1 cellular context compared by ENCODE assay signal in the genomic region with DNA sequence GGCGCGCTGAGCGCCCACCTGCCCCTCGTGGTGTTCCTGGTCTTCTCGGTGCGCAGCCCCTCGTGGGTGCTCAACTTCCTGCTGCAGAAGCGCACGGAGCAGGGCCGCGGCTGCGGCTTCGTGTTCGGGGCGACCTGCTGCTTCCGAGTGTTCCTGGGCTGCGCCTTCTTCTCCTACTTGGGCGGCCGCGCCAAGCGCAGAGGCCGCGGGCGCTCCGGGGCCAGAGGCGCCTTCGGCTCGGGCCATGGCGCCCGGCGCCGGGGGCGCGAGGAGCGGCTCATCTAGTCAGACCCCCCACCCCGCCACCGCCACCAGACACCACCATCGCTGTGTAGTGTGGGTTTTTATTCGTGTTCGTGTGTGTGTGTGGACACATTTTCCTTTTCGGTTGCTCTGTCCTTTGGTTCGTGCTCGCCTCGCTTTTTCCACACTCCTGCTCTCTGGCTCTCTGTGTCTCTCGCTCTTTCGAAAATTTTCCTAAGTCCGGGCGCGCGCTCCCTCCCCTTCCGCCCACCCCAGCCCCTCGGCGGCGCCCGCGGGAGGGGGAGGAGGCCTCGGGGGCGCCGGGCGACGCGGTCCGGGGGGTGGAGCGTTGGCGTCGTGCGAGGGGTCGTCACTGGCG.
TF ChIP-seq lines count a peak whose summit lies in the region.

No MANE protein-coding gene starts in this region.

TF ChIP-seq in HepG2, 621 proteins besides CTCF, POLR2A, EP300 and RAD21 (continued from another document and continues in another):
- TF ChIP-seq, protein P1, sequence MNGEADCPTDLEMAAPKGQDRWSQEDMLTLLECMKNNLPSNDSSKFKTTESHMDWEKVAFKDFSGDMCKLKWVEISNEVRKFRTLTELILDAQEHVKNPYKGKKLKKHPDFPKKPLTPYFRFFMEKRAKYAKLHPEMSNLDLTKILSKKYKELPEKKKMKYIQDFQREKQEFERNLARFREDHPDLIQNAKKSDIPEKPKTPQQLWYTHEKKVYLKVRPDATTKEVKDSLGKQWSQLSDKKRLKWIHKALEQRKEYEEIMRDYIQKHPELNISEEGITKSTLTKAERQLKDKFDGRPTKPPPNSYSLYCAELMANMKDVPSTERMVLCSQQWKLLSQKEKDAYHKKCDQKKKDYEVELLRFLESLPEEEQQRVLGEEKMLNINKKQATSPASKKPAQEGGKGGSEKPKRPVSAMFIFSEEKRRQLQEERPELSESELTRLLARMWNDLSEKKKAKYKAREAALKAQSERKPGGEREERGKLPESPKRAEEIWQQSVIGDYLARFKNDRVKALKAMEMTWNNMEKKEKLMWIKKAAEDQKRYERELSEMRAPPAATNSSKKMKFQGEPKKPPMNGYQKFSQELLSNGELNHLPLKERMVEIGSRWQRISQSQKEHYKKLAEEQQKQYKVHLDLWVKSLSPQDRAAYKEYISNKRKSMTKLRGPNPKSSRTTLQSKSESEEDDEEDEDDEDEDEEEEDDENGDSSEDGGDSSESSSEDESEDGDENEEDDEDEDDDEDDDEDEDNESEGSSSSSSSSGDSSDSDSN (CRISPR knock-in tag; IDR thresholded peaks at IDR 0.05), result peak; percentile 74; the same call in 1 of the 2 replicates
- TF ChIP-seq RBAK (CRISPR knock-in tag; IDR thresholded peaks at IDR 0.05) (no peak), ZNF878 (CRISPR knock-in tag; IDR thresholded peaks at IDR 0.05) (no peak), RXRB (CRISPR knock-in tag; IDR thresholded peaks at IDR 0.05; ENCODE audit: borderline replicate concordance) (peak; percentile 55), ZFP41 (CRISPR knock-in tag; IDR thresholded peaks at IDR 0.05; ENCODE audit: borderline replicate concordance) (peak; percentile 46; the same call in 1 of the 2 replicates), NFYB (CRISPR knock-in tag; IDR thresholded peaks at IDR 0.05) (no peak), MIER3 (CRISPR knock-in tag; IDR thresholded peaks at IDR 0.05; ENCODE audit: borderline replicate concordance) (0 out of 2 replicates have a peak, but pooled peaks have one; percentile 28), ASH2L (IDR thresholded peaks at IDR 0.05; ENCODE audit: insufficient read length, low read depth, low read length) (peak; percentile 72), NR2C2 (CRISPR knock-in tag; IDR thresholded peaks at IDR 0.05; ENCODE audit: borderline replicate concordance) (peak; percentile 45), YEATS4 (CRISPR knock-in tag; IDR thresholded peaks at IDR 0.05; ENCODE audit: borderline replicate concordance) (peak; percentile 69), ZNF484 (CRISPR knock-in tag; IDR thresholded peaks at IDR 0.05; ENCODE audit: borderline replicate concordance, low read depth) (no peak), MBD4 (IDR thresholded peaks at IDR 0.05; ENCODE audit: borderline replicate concordance, low read length) (no peak), JUND (CRISPR knock-in tag; IDR thresholded peaks at IDR 0.05) (no peak), GFI1 (CRISPR knock-in tag; IDR thresholded peaks at IDR 0.05; ENCODE audit: borderline replicate concordance) (0 out of 2 replicates have a peak, but pooled peaks have one; percentile 26), TMF1 (CRISPR knock-in tag; IDR thresholded peaks at IDR 0.05; ENCODE audit: low read depth) (peak; percentile 88), HOXA5 (CRISPR knock-in tag; IDR thresholded peaks at IDR 0.05) (peak; percentile 45; the same call in 1 of the 2 replicates), ATF7 (IDR thresholded peaks at IDR 0.05) (no peak), ATF7 (CRISPR knock-in tag; IDR thresholded peaks at IDR 0.05) (peak; percentile 59; the same call in 1 of the 2 replicates), ZNF577 (CRISPR knock-in tag; IDR thresholded peaks at IDR 0.05; ENCODE audit: borderline replicate concordance, low read depth) (0 out of 2 replicates have a peak, but pooled peaks have one; percentile 27), SMARCE1 (IDR thresholded peaks at IDR 0.05; ENCODE audit: borderline replicate concordance) (no peak), GZF1 (CRISPR knock-in tag; IDR thresholded peaks at IDR 0.05) (no peak), ZSCAN31 (CRISPR knock-in tag; IDR thresholded peaks at IDR 0.05; ENCODE audit: low read depth) (0 out of 2 replicates have a peak, but pooled peaks have one; percentile 63), ZFP90 (CRISPR knock-in tag; IDR thresholded peaks at IDR 0.05; ENCODE audit: borderline replicate concordance) (peak; percentile 91; the same call in 1 of the 2 replicates), ZNF569 (CRISPR knock-in tag; IDR thresholded peaks at IDR 0.05; ENCODE audit: borderline replicate concordance) (no peak), SOX6 (IDR thresholded peaks at IDR 0.05) (no peak), SOX6 (CRISPR knock-in tag; IDR thresholded peaks at IDR 0.05) (0 out of 2 replicates have a peak, but pooled peaks have one; percentile 19), ZNF232 (CRISPR knock-in tag; IDR thresholded peaks at IDR 0.05; ENCODE audit: borderline replicate concordance) (0 out of 2 replicates have a peak, but pooled peaks have one; percentile 56), DR1 (CRISPR knock-in tag; IDR thresholded peaks at IDR 0.05) (no peak), TOE1 (CRISPR knock-in tag; IDR thresholded peaks at IDR 0.05) (peak; percentile 10; the same call in 1 of the 2 replicates), ZNF558 (CRISPR knock-in tag; IDR thresholded peaks at IDR 0.05; ENCODE audit: borderline replicate concordance) (no peak), ZSCAN30 (CRISPR knock-in tag; IDR thresholded peaks at IDR 0.05) (no peak), ZKSCAN5 (CRISPR knock-in tag; IDR thresholded peaks at IDR 0.05) (0 out of 2 replicates have a peak, but pooled peaks have one; percentile 49), TSC22D2 (CRISPR knock-in tag; IDR thresholded peaks at IDR 0.05; ENCODE audit: borderline replicate concordance) (peak; percentile 35; the same call in 1 of the 2 replicates), ZNF629 (CRISPR knock-in tag; conservative IDR thresholded peaks at IDR 0.05) (no peak), REL (CRISPR knock-in tag; conservative IDR thresholded peaks at IDR 0.05) (no peak), PHB2 (IDR thresholded peaks at IDR 0.05; ENCODE audit: partially characterized antibody) (no peak), MAFF (IDR thresholded peaks at IDR 0.05; ENCODE audit: low read depth, low read length) (no peak), RARA (CRISPR knock-in tag; IDR thresholded peaks at IDR 0.05) (0 out of 2 replicates have a peak, but pooled peaks have one; percentile 26), NR1H2 (CRISPR knock-in tag; IDR thresholded peaks at IDR 0.05; ENCODE audit: borderline replicate concordance, low read depth) (no peak)
- TF ChIP-seq, protein P2, sequence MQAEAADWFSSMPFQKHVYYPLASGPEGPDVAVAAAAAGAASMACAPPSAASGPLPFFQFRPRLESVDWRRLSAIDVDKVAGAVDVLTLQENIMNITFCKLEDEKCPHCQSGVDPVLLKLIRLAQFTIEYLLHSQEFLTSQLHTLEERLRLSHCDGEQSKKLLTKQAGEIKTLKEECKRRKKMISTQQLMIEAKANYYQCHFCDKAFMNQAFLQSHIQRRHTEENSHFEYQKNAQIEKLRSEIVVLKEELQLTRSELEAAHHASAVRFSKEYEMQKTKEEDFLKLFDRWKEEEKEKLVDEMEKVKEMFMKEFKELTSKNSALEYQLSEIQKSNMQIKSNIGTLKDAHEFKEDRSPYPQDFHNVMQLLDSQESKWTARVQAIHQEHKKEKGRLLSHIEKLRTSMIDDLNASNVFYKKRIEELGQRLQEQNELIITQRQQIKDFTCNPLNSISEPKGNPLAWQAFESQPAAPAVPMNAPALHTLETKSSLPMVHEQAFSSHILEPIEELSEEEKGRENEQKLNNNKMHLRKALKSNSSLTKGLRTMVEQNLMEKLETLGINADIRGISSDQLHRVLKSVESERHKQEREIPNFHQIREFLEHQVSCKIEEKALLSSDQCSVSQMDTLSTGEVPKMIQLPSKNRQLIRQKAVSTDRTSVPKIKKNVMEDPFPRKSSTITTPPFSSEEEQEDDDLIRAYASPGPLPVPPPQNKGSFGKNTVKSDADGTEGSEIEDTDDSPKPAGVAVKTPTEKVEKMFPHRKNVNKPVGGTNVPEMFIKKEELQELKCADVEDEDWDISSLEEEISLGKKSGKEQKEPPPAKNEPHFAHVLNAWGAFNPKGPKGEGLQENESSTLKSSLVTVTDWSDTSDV (CRISPR knock-in tag; IDR thresholded peaks at IDR 0.05), result peak; percentile 72; the same call in 1 of the 2 replicates
- TF ChIP-seq, protein P3, sequence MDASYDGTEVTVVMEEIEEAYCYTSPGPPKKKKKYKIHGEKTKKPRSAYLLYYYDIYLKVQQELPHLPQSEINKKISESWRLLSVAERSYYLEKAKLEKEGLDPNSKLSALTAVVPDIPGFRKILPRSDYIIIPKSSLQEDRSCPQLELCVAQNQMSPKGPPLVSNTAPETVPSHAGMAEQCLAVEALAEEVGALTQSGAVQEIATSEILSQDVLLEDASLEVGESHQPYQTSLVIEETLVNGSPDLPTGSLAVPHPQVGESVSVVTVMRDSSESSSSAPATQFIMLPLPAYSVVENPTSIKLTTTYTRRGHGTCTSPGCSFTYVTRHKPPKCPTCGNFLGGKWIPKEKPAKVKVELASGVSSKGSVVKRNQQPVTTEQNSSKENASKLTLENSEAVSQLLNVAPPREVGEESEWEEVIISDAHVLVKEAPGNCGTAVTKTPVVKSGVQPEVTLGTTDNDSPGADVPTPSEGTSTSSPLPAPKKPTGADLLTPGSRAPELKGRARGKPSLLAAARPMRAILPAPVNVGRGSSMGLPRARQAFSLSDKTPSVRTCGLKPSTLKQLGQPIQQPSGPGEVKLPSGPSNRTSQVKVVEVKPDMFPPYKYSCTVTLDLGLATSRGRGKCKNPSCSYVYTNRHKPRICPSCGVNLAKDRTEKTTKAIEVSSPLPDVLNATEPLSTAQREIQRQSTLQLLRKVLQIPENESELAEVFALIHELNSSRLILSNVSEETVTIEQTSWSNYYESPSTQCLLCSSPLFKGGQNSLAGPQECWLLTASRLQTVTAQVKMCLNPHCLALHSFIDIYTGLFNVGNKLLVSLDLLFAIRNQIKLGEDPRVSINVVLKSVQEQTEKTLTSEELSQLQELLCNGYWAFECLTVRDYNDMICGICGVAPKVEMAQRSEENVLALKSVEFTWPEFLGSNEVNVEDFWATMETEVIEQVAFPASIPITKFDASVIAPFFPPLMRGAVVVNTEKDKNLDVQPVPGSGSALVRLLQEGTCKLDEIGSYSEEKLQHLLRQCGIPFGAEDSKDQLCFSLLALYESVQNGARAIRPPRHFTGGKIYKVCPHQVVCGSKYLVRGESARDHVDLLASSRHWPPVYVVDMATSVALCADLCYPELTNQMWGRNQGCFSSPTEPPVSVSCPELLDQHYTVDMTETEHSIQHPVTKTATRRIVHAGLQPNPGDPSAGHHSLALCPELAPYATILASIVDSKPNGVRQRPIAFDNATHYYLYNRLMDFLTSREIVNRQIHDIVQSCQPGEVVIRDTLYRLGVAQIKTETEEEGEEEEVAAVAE (CRISPR knock-in tag; IDR thresholded peaks at IDR 0.05; ENCODE audit: borderline replicate concordance), result 0 out of 2 replicates have a peak, but pooled peaks have one; percentile 48
- TF ChIP-seq, protein P4, sequence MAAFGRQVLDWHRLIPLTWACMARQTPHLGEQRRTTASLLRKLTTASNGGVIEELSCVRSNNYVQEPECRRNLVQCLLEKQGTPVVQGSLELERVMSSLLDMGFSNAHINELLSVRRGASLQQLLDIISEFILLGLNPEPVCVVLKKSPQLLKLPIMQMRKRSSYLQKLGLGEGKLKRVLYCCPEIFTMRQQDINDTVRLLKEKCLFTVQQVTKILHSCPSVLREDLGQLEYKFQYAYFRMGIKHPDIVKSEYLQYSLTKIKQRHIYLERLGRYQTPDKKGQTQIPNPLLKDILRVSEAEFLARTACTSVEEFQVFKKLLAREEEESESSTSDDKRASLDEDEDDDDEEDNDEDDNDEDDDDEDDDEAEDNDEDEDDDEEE (CRISPR knock-in tag; IDR thresholded peaks at IDR 0.05), result peak; percentile 91
- TF ChIP-seq, protein P5, sequence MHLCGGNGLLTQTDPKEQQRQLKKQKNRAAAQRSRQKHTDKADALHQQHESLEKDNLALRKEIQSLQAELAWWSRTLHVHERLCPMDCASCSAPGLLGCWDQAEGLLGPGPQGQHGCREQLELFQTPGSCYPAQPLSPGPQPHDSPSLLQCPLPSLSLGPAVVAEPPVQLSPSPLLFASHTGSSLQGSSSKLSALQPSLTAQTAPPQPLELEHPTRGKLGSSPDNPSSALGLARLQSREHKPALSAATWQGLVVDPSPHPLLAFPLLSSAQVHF (CRISPR knock-in tag; IDR thresholded peaks at IDR 0.05), result no peak
- TF ChIP-seq, protein P6, sequence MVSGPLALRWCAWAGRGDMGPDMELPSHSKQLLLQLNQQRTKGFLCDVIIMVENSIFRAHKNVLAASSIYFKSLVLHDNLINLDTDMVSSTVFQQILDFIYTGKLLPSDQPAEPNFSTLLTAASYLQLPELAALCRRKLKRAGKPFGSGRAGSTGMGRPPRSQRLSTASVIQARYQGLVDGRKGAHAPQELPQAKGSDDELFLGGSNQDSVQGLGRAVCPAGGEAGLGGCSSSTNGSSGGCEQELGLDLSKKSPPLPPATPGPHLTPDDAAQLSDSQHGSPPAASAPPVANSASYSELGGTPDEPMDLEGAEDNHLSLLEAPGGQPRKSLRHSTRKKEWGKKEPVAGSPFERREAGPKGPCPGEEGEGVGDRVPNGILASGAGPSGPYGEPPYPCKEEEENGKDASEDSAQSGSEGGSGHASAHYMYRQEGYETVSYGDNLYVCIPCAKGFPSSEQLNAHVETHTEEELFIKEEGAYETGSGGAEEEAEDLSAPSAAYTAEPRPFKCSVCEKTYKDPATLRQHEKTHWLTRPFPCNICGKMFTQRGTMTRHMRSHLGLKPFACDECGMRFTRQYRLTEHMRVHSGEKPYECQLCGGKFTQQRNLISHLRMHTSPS (CRISPR knock-in tag; IDR thresholded peaks at IDR 0.05; ENCODE audit: low read depth), result peak; percentile 32; the same call in 1 of the 2 replicates
- TF ChIP-seq, protein P7, sequence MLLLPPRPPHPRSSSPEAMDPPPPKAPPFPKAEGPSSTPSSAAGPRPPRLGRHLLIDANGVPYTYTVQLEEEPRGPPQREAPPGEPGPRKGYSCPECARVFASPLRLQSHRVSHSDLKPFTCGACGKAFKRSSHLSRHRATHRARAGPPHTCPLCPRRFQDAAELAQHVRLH (CRISPR knock-in tag; IDR thresholded peaks at IDR 0.05; ENCODE audit: borderline replicate concordance, low read depth), result no peak
- TF ChIP-seq, protein P8, sequence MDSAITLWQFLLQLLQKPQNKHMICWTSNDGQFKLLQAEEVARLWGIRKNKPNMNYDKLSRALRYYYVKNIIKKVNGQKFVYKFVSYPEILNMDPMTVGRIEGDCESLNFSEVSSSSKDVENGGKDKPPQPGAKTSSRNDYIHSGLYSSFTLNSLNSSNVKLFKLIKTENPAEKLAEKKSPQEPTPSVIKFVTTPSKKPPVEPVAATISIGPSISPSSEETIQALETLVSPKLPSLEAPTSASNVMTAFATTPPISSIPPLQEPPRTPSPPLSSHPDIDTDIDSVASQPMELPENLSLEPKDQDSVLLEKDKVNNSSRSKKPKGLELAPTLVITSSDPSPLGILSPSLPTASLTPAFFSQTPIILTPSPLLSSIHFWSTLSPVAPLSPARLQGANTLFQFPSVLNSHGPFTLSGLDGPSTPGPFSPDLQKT (CRISPR knock-in tag; IDR thresholded peaks at IDR 0.05; ENCODE audit: borderline replicate concordance), result peak; percentile 17; the same call in 1 of the 2 replicates
